ENCODE assay signal across 17 cellular contexts in the genomic region with DNA sequence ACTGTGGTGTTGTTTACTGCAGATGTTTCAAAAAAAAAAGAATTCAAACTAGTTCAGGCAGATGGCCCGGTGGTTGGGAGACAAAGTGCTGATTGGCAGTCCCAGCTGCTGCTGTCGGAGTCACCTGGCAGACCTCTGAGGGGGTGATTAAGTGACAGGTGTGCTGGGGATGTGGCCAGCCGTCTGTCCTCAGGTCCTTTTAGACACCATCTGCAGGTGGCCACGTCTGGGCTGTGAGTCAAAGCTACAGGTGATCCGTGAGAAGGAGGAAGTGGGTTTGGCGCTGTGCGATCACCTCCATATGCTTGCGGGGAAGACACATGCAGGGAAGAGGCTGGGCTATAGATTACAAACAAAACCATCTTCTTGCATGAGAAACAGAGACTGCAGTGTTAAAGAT.
DNase-seq lines count a peak whose midpoint lies in the region; ATAC-seq and TF ChIP-seq lines count a peak whose summit lies in the region.
"Had no signal": no experiment of that assay in that cellular context is flagged by ENCODE, and none has a peak within 500 bp of the region (broad histone marks: within the 10 kb centered on the region; RNA-seq: fewer than 3 reads in every experiment).

No MANE protein-coding gene starts in this region.

- H3K4me3 ChIP-seq in neural progenitor cell = no peak overlapping the region
- no peak overlapping the region for H3K4me3 ChIP-seq in effector memory CD4-positive, alpha-beta T cell (ENCODE audit: insufficient read depth, low read depth, low read length, poor library complexity, severe bottlenecking)
- H3K4me3 ChIP-seq: GM23248, skin epidermis, upper lobe of left lung had no signal

- H3K9me3 Mint-ChIP-seq in neural progenitor cell = no peaks in the 10 kb centered on the region
- peaks cover 0 to 7% (median 0%) of the 10 kb centered on the region in 7 donors for H3K9me3 Mint-ChIP-seq in CD14-positive monocyte
- H3K9me3 Mint-ChIP-seq: T-helper 1 cell treated with Interleukin-12 subunit alpha and Interleukin-12 subunit beta and Interleukin-4 antibody, amounts not matched to agents 30 μg/mL and 1 μg/mL, for 36 hours had no signal

- no peaks in the 10 kb centered on the region for H3K9me3 ChIP-seq in neural progenitor cell (ENCODE audit: low read depth)
- no peaks in the 10 kb centered on the region for H3K9me3 ChIP-seq in effector memory CD4-positive, alpha-beta T cell (ENCODE audit: control insufficient read depth, low read length)
- H3K9me3 ChIP-seq: upper lobe of left lung had no signal

- no peak overlapping the region for H3K4me2 ChIP-seq in neural progenitor cell

- no peaks in the 10 kb centered on the region for H3K36me3 ChIP-seq in neural progenitor cell
- no peaks in the 10 kb centered on the region for H3K36me3 ChIP-seq in effector memory CD4-positive, alpha-beta T cell (ENCODE audit: control insufficient read depth, insufficient read depth, low read length)
- H3K36me3 ChIP-seq: upper lobe of left lung had no signal

- H3K4me3 Mint-ChIP-seq in neural progenitor cell (no peak overlapping the region), CD14-positive monocyte (no peak overlapping the region)
- H3K4me3 Mint-ChIP-seq: activated CD8-positive, alpha-beta T cell treated with anti-CD3 and anti-CD28 coated beads, Interleukin-2, amount 10 ng/mL, durations not matched to agents 7 days and 5 days; B cell; T-helper 1 cell treated with Interleukin-12 subunit alpha and Interleukin-12 subunit beta and Interleukin-4 antibody, amounts not matched to agents 30 μg/mL and 1 μg/mL, for 36 hours had no signal

- peaks cover 34% of the 10 kb centered on the region for H3K4me1 Mint-ChIP-seq in neural progenitor cell
- H3K4me1 Mint-ChIP-seq in CD14-positive monocyte = peaks cover 14% of the 10 kb centered on the region
- H3K4me1 Mint-ChIP-seq: B cell had no signal

- H3K27ac Mint-ChIP-seq in neural progenitor cell (peak overlapping the region; percentile 51), CD14-positive monocyte (no peak overlapping the region)
- H3K27ac Mint-ChIP-seq: activated CD8-positive, alpha-beta T cell treated with anti-CD3 and anti-CD28 coated beads, Interleukin-2, amount 10 ng/mL, durations not matched to agents 7 days and 5 days; B cell; T-helper 1 cell treated with Interleukin-12 subunit alpha and Interleukin-12 subunit beta and Interleukin-4 antibody, amounts not matched to agents 30 μg/mL and 1 μg/mL, for 36 hours had no signal

- H3K79me2 ChIP-seq in neural progenitor cell (ENCODE audit: low read depth) = no peaks in the 10 kb centered on the region

- DNase-seq in DMS53 treated with DMSO at 0.1 percent for 48 hours (lab: John Stamatoyannopoulos, UW; ENCODE audit: unreplicated experiment) (peak; percentile 81), NCI-H2081 (lab: John Stamatoyannopoulos, UW) (peak; percentile 58 to 90), SHP77 (lab: John Stamatoyannopoulos, UW) (peak; percentile 60 to 87), neural progenitor cell (ENCODE audit: low spot score) (no peak), COLO829 (ENCODE audit: low spot score) (no peak), CD14-positive monocyte (ENCODE audit: low spot score) (no peak)
- no peak for DNase-seq in effector memory CD4-positive, alpha-beta T cell
- DNase-seq: activated CD8-positive, alpha-beta T cell treated with anti-CD3 and anti-CD28 coated beads, Interleukin-2, amount 10 ng/mL, durations not matched to agents 7 days and 5 days; activated naive CD4-positive, alpha-beta T cell; central memory CD4-positive, alpha-beta T cell had no signal

- H3K27me3 Mint-ChIP-seq in neural progenitor cell (ENCODE audit: insufficient read depth, low read depth) (peaks cover 8% of the 10 kb centered on the region), CD14-positive monocyte (ENCODE audit: low read depth in 3 of 3) (peaks cover 2 to 7% (median 3%) of the 10 kb centered on the region in 3 donors)
- H3K27me3 Mint-ChIP-seq: B cell had no signal

- no peaks in the 10 kb centered on the region for H3F3A ChIP-seq in neural progenitor cell (ENCODE audit: low read depth)

- no peak for TF ChIP-seq CTCF in neural progenitor cell (IDR thresholded peaks at IDR 0.05)
- no peak for TF ChIP-seq CTCF in CD14-positive monocyte (IDR thresholded peaks at IDR 0.05)

- no peaks in the 10 kb centered on the region for H4K20me1 ChIP-seq in neural progenitor cell (ENCODE audit: low read depth)

- intact Hi-C loops in CD14-positive monocyte (cut with micrococcal nuclease) = no loop called here

- peaks cover 5% of the 10 kb centered on the region for H3K4me1 ChIP-seq in neural progenitor cell
- H3K4me1 ChIP-seq in effector memory CD4-positive, alpha-beta T cell (ENCODE audit: control insufficient read depth, insufficient read depth, low read length, poor library complexity, severe bottlenecking) = no peaks in the 10 kb centered on the region

- H3K9ac ChIP-seq in neural progenitor cell = no peak overlapping the region
- H3K9ac ChIP-seq: GM23248 had no signal

- no peak overlapping the region for H2AFZ ChIP-seq in neural progenitor cell (replicated peaks)
- H2AFZ ChIP-seq: GM23248 had no signal

- H3K36me3 Mint-ChIP-seq in neural progenitor cell = no peaks in the 10 kb centered on the region
- H3K36me3 Mint-ChIP-seq in CD14-positive monocyte = no peaks in the 10 kb centered on the region

- no peaks in the 10 kb centered on the region for H3K27me3 ChIP-seq in neural progenitor cell
- H3K27me3 ChIP-seq in effector memory CD4-positive, alpha-beta T cell (replicated peaks; ENCODE audit: control insufficient read depth, insufficient read depth, low read length, poor library complexity, severe bottlenecking) = no peaks in the 10 kb centered on the region
- H3K27me3 ChIP-seq: upper lobe of left lung had no signal

- H3K27ac ChIP-seq in neural progenitor cell = no peak overlapping the region
- H3K27ac ChIP-seq in effector memory CD4-positive, alpha-beta T cell (ENCODE audit: insufficient read depth, low read length, poor library complexity, severe bottlenecking) = no peak overlapping the region
- H3K27ac ChIP-seq: GM23248, skin epidermis, upper lobe of left lung had no signal

- no peak for ATAC-seq in HG02798 (IDR thresholded peaks at IDR 0.05; ENCODE audit: poor library complexity, unreplicated experiment)
- ATAC-seq: activated CD8-positive, alpha-beta T cell treated with anti-CD3 and anti-CD28 coated beads, Interleukin-2, amount 10 ng/mL, durations not matched to agents 7 days and 5 days; HepG2 had no signal

Comparison
In these comparisons a context has a peak if more than half of its experiments do, and no peak if none do; other contexts are left out.
1. DNase-seq: peak in DMS53 treated with DMSO at 0.1 percent for 48 hours (single experiment), NCI-H2081 (2 of 2) and SHP77 (2 of 2); none in neural progenitor cell (single experiment), COLO829 (single experiment), effector memory CD4-positive, alpha-beta T cell (0 of 3) and CD14-positive monocyte (single experiment).